22 cellular contexts compared by ENCODE assay signal in genomic region chr1:171258429-171258828, GRCh38. TPM values are rescaled to one million over a fixed set of nuclear protein-coding genes. Genes with fewer than 3 reads are reported as not detected.
"Had no signal": no experiment of that assay in that cellular context is flagged by ENCODE, and none has a peak within 500 bp of the region (broad histone marks: within the 10 kb centered on the region; RNA-seq: fewer than 3 reads in every experiment).

No MANE protein-coding gene starts in this region.

- ATAC-seq: activated CD8-positive, alpha-beta T cell treated with anti-CD3 and anti-CD28 coated beads for 36 hours; activated T-cell treated with anti-CD3 and anti-CD28 coated beads, Interleukin-2, amount 50 U/mL, for 4 hours; effector memory CD8-positive, alpha-beta T cell; gastrocnemius medialis had no signal

- H3K4me1 Mint-ChIP-seq: activated B cell treated with CpG ODN at 0.5 μM for 24 hours; central memory CD8-positive, alpha-beta T cell had no signal

- H3K9me3 ChIP-seq: gastrocnemius medialis, left lung, SJSA1, thoracic aorta had no signal

- H3K9me3 Mint-ChIP-seq: activated B cell treated with CpG ODN at 0.5 μM for 24 hours; activated CD8-positive, alpha-beta T cell treated with anti-CD3 and anti-CD28 coated beads for 36 hours; activated T-cell treated with anti-CD3 and anti-CD28 coated beads, Interleukin-2, amount 50 U/mL, for 4 hours; brain; central memory CD8-positive, alpha-beta T cell; effector memory CD8-positive, alpha-beta T cell; nephron progenitor cell; stimulated activated naive CD8-positive, alpha-beta T cell treated with anti-CD3 and anti-CD28 coated beads, Interleukin-15, Interleukin-2, amounts not matched to agents 100 ng/mL and 50 ng/mL, for 24 hours had no signal

- H3K36me3 Mint-ChIP-seq: brain had no signal

- H3K27me3 ChIP-seq: gastrocnemius medialis, SJSA1 had no signal

- H3K4me1 ChIP-seq: gastrocnemius medialis, left lung, SJSA1 had no signal

- H3K36me3 ChIP-seq: gastrocnemius medialis, left lung, SJSA1, thoracic aorta had no signal

- H3K4me3 ChIP-seq: coronary artery, gastrocnemius medialis, left lung, SJSA1, thoracic aorta had no signal

- FAIRE-seq: TTC549 had no signal

- H3K27me3 Mint-ChIP-seq: activated B cell treated with CpG ODN at 0.5 μM for 24 hours, brain had no signal

- H3K4me3 Mint-ChIP-seq: activated B cell treated with CpG ODN at 0.5 μM for 24 hours; activated CD8-positive, alpha-beta T cell treated with anti-CD3 and anti-CD28 coated beads for 36 hours; activated T-cell treated with anti-CD3 and anti-CD28 coated beads, Interleukin-2, amount 50 U/mL, for 4 hours; brain; central memory CD8-positive, alpha-beta T cell; effector memory CD8-positive, alpha-beta T cell; nephron progenitor cell; stimulated activated naive CD8-positive, alpha-beta T cell treated with anti-CD3 and anti-CD28 coated beads, Interleukin-15, Interleukin-2, amounts not matched to agents 100 ng/mL and 50 ng/mL, for 24 hours had no signal

- DNase-seq: activated B cell treated with CpG ODN at 0.5 μM for 24 hours; activated CD4-positive, alpha-beta T cell treated with anti-CD3 and anti-CD28 coated beads for 48 hours; activated CD8-positive, alpha-beta T cell treated with anti-CD3 and anti-CD28 coated beads for 36 hours; activated effector memory CD4-positive, alpha-beta T cell treated with Interleukin-2 at 50 U/mL for 16 hours; activated naive CD4-positive, alpha-beta T cell treated with anti-CD3 and anti-CD28 coated beads, Interleukin-2, amount 50 U/mL, for 16 hours; activated T-cell treated with anti-CD3 and anti-CD28 coated beads, Interleukin-2, amount 50 U/mL, for 4 hours; effector memory CD8-positive, alpha-beta T cell; gastrocnemius medialis; left lung; nephron progenitor cell; SW 1271 had no signal

- H3K27ac ChIP-seq: epithelial cell of prostate, gastrocnemius medialis, left lung, SJSA1, thoracic aorta had no signal

- H3K27ac Mint-ChIP-seq: activated B cell treated with CpG ODN at 0.5 μM for 24 hours; activated CD8-positive, alpha-beta T cell treated with anti-CD3 and anti-CD28 coated beads for 36 hours; brain; effector memory CD8-positive, alpha-beta T cell; nephron progenitor cell; stimulated activated naive CD8-positive, alpha-beta T cell treated with anti-CD3 and anti-CD28 coated beads, Interleukin-15, Interleukin-2, amounts not matched to agents 100 ng/mL and 50 ng/mL, for 24 hours had no signal

RNA-seq across cellular contexts. Expression of gene FMO1, which starts 10.1 kb away (rescaled TPM):
- total RNA-seq: activated CD8-positive, alpha-beta T cell treated with anti-CD3 and anti-CD28 coated beads for 36 hours; activated T-cell treated with anti-CD3 and anti-CD28 coated beads, Interleukin-2, amount 50 U/mL, for 4 hours; osteoblast; pulmonary artery endothelial cell; SJSA1; T-helper 2 cell treated with Interferon-gamma antibody and Interleukin-4, amounts not matched to agents 100 ng/mL and 5 ng/mL, for 36 hours; thoracic aorta had no signal
